In the genomic region with DNA sequence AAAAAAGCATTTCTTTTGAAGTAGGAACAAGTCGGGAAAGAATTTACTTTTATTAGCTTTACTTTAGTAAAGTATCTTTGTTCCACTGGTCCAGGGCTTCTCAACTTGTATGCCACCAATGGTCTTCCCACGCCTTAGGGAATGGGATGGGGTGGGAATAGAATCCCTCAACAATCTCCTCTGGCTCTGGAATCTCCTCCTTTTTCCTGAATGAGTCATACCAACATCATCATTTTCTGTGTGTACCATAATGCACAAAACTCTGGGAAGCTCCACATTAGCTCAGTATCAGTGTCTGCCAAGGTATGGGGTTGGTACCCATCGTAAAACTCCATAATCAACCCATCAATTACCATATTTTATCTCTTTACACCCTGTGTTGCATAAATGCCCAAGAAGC, we compare ENCODE assay signal across 1 cellular context.
TF ChIP-seq lines count a peak whose summit lies in the region.

No MANE protein-coding gene starts in this region.

TF ChIP-seq in IMR-90, 13 proteins besides CTCF, POLR2A, EP300 and RAD21:
- TF ChIP-seq FOS (IDR thresholded peaks at IDR 0.05; ENCODE audit: low read depth, low read length) (peak; percentile 13; the same call in 1 of the 2 replicates), MXI1 (IDR thresholded peaks at IDR 0.05; ENCODE audit: borderline replicate concordance, low read depth, low read length) (no peak)
